In genomic region chr1:82795503-82796149, GRCh38 we compare ENCODE assay signal across 17 cellular contexts.
A peak's percentile ranks its signal among the peaks of the same experiment; 100 is the strongest.
DNase-seq lines count a peak whose midpoint lies in the region; ATAC-seq, FAIRE-seq and TF ChIP-seq lines count a peak whose summit lies in the region.
"Had no signal": no experiment of that assay in that cellular context is flagged by ENCODE, and none has a peak within 500 bp of the region (broad histone marks: within the 10 kb centered on the region; RNA-seq: fewer than 3 reads in every experiment).

No MANE protein-coding gene starts in this region.

- H3K4me1 ChIP-seq in SK-N-SH (ENCODE audit: control insufficient read depth in 1 of 2, insufficient read depth in 2 of 2, low read depth in 1 of 2, low read length in 1 of 2) (no peaks in the 10 kb centered on the region), astrocyte (ENCODE audit: insufficient read depth, low read length) (no peaks in the 10 kb centered on the region), hepatocyte (ENCODE audit: insufficient read depth) (no peaks in the 10 kb centered on the region)
- H3K4me1 ChIP-seq: thyroid gland had no signal

- peaks cover 4% of the 10 kb centered on the region for H3K4me1 Mint-ChIP-seq in astrocyte (ENCODE audit: low read depth, unreplicated experiment)
- H3K4me1 Mint-ChIP-seq: central memory CD8-positive, alpha-beta T cell had no signal

- H3K36me3 ChIP-seq in SK-N-SH (replicated peaks in 1 of 2; ENCODE audit: control insufficient read depth in 1 of 2, insufficient read depth in 2 of 2, low read length in 1 of 2) (no peaks in the 10 kb centered on the region), astrocyte (ENCODE audit: insufficient read depth, low read length) (no peaks in the 10 kb centered on the region), hepatocyte (replicated peaks; ENCODE audit: insufficient read depth, low read depth) (no peaks in the 10 kb centered on the region)
- H3K36me3 ChIP-seq: thyroid gland had no signal

- no peaks in the 10 kb centered on the region for H3K27me3 Mint-ChIP-seq in astrocyte (ENCODE audit: low read depth, unreplicated experiment)
- H3K27me3 Mint-ChIP-seq: central memory CD8-positive, alpha-beta T cell had no signal

- no peaks in the 10 kb centered on the region for H3K36me3 Mint-ChIP-seq in astrocyte (ENCODE audit: low read depth, unreplicated experiment)

- H3K27me3 ChIP-seq in SK-N-SH (ENCODE audit: insufficient read depth), result no peaks in the 10 kb centered on the region
- H3K27me3 ChIP-seq in astrocyte (ENCODE audit: insufficient read depth, low read length), result no peaks in the 10 kb centered on the region
- H3K27me3 ChIP-seq in hepatocyte, result no peaks in the 10 kb centered on the region
- H3K27me3 ChIP-seq: thyroid gland had no signal

- H3K9me2 ChIP-seq in SK-N-SH, result no peaks in the 10 kb centered on the region
- H3K9me2 ChIP-seq in hepatocyte (replicated peaks; ENCODE audit: insufficient read depth), result no peaks in the 10 kb centered on the region

- peaks cover 6% of the 10 kb centered on the region for H3K9me3 Mint-ChIP-seq in astrocyte (ENCODE audit: unreplicated experiment)
- H3K9me3 Mint-ChIP-seq: T-helper 2 cell treated with Interferon-gamma antibody and Interleukin-4, amounts not matched to agents 5 μg/mL and 100 μg/mL, for 36 hours had no signal

- intact Hi-C loops in posterior cingulate gyrus (cut with DNase I), result no loop called here

- no peak overlapping the region for H3K4me3 Mint-ChIP-seq in astrocyte (ENCODE audit: unreplicated experiment)
- H3K4me3 Mint-ChIP-seq: activated CD8-positive, alpha-beta T cell treated with anti-CD3 and anti-CD28 coated beads, Interleukin-2, amount 10 ng/mL, durations not matched to agents 7 days and 5 days; central memory CD8-positive, alpha-beta T cell; T-helper 2 cell treated with Interferon-gamma antibody and Interleukin-4, amounts not matched to agents 5 μg/mL and 100 μg/mL, for 36 hours had no signal

- TF ChIP-seq EP300 in SK-N-SH (IDR thresholded peaks at IDR 0.05; ENCODE audit: borderline replicate concordance in 1 of 2, low read depth in 1 of 2, low read length in 1 of 2), result no peak

- no peak for ATAC-seq in SK-N-SH treated with all-trans-retinoic acid at 6 μM for 48 hours
- peak; percentile 50 for ATAC-seq in HG03442 (IDR thresholded peaks at IDR 0.05; ENCODE audit: unreplicated experiment)
- no peak for ATAC-seq in HG02852 (IDR thresholded peaks at IDR 0.05; ENCODE audit: unreplicated experiment)
- ATAC-seq: activated CD8-positive, alpha-beta T cell treated with anti-CD3 and anti-CD28 coated beads, Interleukin-2, amount 10 ng/mL, durations not matched to agents 7 days and 5 days had no signal

- H3K9ac ChIP-seq in SK-N-SH (no peak overlapping the region), astrocyte (ENCODE audit: low read length) (no peak overlapping the region)

- TF ChIP-seq RAD21 in SK-N-SH (IDR thresholded peaks at IDR 0.05; ENCODE audit: low read length), result no peak

- H3K9me3 ChIP-seq in SK-N-SH (no peaks in the 10 kb centered on the region), astrocyte (ENCODE audit: insufficient read depth, low read depth, low read length) (no peaks in the 10 kb centered on the region), hepatocyte (ENCODE audit: low read depth) (no peaks in the 10 kb centered on the region)

- no peaks in the 10 kb centered on the region for H3F3A ChIP-seq in SK-N-SH (replicated peaks; ENCODE audit: insufficient read depth)

- TF ChIP-seq CTCF in SK-N-SH (IDR thresholded peaks at IDR 0.05), result peak; percentile 31
- TF ChIP-seq CTCF in astrocyte (IDR thresholded peaks at IDR 0.05; ENCODE audit: insufficient read depth, low read depth, low read length), result no peak
- TF ChIP-seq CTCF in hepatocyte (IDR thresholded peaks at IDR 0.05; ENCODE audit: poor library complexity), result no peak

- H3K79me2 ChIP-seq in SK-N-SH (ENCODE audit: insufficient read depth) (no peaks in the 10 kb centered on the region), astrocyte (ENCODE audit: insufficient read depth, low read length) (no peaks in the 10 kb centered on the region), hepatocyte (no peaks in the 10 kb centered on the region)

- CTCF ChIA-PET in SK-N-SH (lab: Yijun Ruan, JAX), result interaction anchor here (1.2 to 1.9 kb wide), 2 partner anchors 20 to 29 kb away, joined by 3 to 6 read pairs; no protein-coding TSS in a partner anchor

- no peak for FAIRE-seq in astrocyte (lab: Jason Lieb, UNC)
- FAIRE-seq: A204.1, RCC 7860 had no signal

- H4K20me1 ChIP-seq in SK-N-SH (ENCODE audit: insufficient read depth), result no peaks in the 10 kb centered on the region
- no peaks in the 10 kb centered on the region for H4K20me1 ChIP-seq in astrocyte (ENCODE audit: insufficient read depth, low read length)
- no peaks in the 10 kb centered on the region for H4K20me1 ChIP-seq in hepatocyte (ENCODE audit: insufficient read depth, poor library complexity, severe bottlenecking)

- H2AFZ ChIP-seq in SK-N-SH (ENCODE audit: low read depth) (no peak overlapping the region), astrocyte (ENCODE audit: low read depth, low read length) (no peak overlapping the region), hepatocyte (no peak overlapping the region)

- H3K4me3 ChIP-seq in SK-N-SH (ENCODE audit: low read depth in 2 of 2, low read length in 1 of 2) (no peak overlapping the region), astrocyte (ENCODE audit: insufficient read depth, low read depth, low read length) (no peak overlapping the region), hepatocyte (no peak overlapping the region)
- H3K4me3 ChIP-seq: thyroid gland had no signal

- DNase-seq in SK-N-SH (no peak), astrocyte (ENCODE audit: low read depth) (no peak), posterior cingulate gyrus (no peak), hepatocyte (ENCODE audit: low spot score) (no peak), amygdala (lab: John Stamatoyannopoulos, UW) (no peak)
- DNase-seq: activated CD8-positive, alpha-beta T cell treated with anti-CD3 and anti-CD28 coated beads, Interleukin-2, amount 10 ng/mL, durations not matched to agents 7 days and 5 days; activated naive CD4-positive, alpha-beta T cell treated with anti-CD3 and anti-CD28 coated beads, Interleukin-2, amount 50 U/mL, for 16 hours; Calu3; thyroid gland had no signal

- 73% methylated on average over 3 of the region's 3 CpGs for WGBS in SK-N-SH (ENCODE audit: low lambda C conversion rate)
- WGBS in hepatocyte (ENCODE audit: low lambda C conversion rate, missing lambda C conversion rate), result 91% methylated on average over 3 of the region's 3 CpGs

- H3K27ac ChIP-seq in SK-N-SH (ENCODE audit: low read depth in 2 of 2, low read length in 1 of 2) (no peak overlapping the region), astrocyte (ENCODE audit: low read depth, low read length) (no peak overlapping the region), hepatocyte (no peak overlapping the region)
- H3K27ac ChIP-seq: epithelial cell of prostate, thyroid gland had no signal

- H3K27ac Mint-ChIP-seq in astrocyte (ENCODE audit: unreplicated experiment), result peak overlapping the region; percentile 66
- H3K27ac Mint-ChIP-seq: activated CD8-positive, alpha-beta T cell treated with anti-CD3 and anti-CD28 coated beads, Interleukin-2, amount 10 ng/mL, durations not matched to agents 7 days and 5 days; T-helper 2 cell treated with Interferon-gamma antibody and Interleukin-4, amounts not matched to agents 5 μg/mL and 100 μg/mL, for 36 hours had no signal

- no peak overlapping the region for H3K4me2 ChIP-seq in SK-N-SH
- H3K4me2 ChIP-seq in astrocyte (ENCODE audit: low read length), result no peak overlapping the region
- no peak overlapping the region for H3K4me2 ChIP-seq in hepatocyte

- POLR2A ChIA-PET in SK-N-SH (lab: Yijun Ruan, JAX), result no interaction called here

TF ChIP-seq in SK-N-SH, 30 proteins besides CTCF, POLR2A, EP300 and RAD21 (continues in another document):
- TF ChIP-seq USF1 (IDR thresholded peaks at IDR 0.05; ENCODE audit: borderline replicate concordance, low read depth) (no peak), CHD2 (IDR thresholded peaks at IDR 0.05; ENCODE audit: low read length, partially characterized antibody) (no peak), SMC3 (IDR thresholded peaks at IDR 0.05; ENCODE audit: low read depth, low read length) (no peak)
- TF ChIP-seq, protein P1, sequence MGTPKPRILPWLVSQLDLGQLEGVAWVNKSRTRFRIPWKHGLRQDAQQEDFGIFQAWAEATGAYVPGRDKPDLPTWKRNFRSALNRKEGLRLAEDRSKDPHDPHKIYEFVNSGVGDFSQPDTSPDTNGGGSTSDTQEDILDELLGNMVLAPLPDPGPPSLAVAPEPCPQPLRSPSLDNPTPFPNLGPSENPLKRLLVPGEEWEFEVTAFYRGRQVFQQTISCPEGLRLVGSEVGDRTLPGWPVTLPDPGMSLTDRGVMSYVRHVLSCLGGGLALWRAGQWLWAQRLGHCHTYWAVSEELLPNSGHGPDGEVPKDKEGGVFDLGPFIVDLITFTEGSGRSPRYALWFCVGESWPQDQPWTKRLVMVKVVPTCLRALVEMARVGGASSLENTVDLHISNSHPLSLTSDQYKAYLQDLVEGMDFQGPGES (IDR thresholded peaks at IDR 0.05; ENCODE audit: low read depth, low read length), result no peak

TF ChIP-seq in SK-N-SH treated with all-trans-retinoic acid at 6 μM for 48 hours, 23 proteins besides CTCF, POLR2A, EP300 and RAD21 (continues in another document):
- TF ChIP-seq ZNF70 (CRISPR knock-in tag; IDR thresholded peaks at IDR 0.05) (no peak), CSDC2 (CRISPR knock-in tag; IDR thresholded peaks at IDR 0.05) (no peak), ZNF565 (CRISPR knock-in tag; conservative IDR thresholded peaks at IDR 0.05; ENCODE audit: low read depth) (no peak), PPARA (CRISPR knock-in tag; IDR thresholded peaks at IDR 0.05; ENCODE audit: borderline replicate concordance) (no peak), ZFP3 (CRISPR knock-in tag; IDR thresholded peaks at IDR 0.05) (no peak), GLIS3 (CRISPR knock-in tag; IDR thresholded peaks at IDR 0.05) (no peak)
- TF ChIP-seq, protein P2, sequence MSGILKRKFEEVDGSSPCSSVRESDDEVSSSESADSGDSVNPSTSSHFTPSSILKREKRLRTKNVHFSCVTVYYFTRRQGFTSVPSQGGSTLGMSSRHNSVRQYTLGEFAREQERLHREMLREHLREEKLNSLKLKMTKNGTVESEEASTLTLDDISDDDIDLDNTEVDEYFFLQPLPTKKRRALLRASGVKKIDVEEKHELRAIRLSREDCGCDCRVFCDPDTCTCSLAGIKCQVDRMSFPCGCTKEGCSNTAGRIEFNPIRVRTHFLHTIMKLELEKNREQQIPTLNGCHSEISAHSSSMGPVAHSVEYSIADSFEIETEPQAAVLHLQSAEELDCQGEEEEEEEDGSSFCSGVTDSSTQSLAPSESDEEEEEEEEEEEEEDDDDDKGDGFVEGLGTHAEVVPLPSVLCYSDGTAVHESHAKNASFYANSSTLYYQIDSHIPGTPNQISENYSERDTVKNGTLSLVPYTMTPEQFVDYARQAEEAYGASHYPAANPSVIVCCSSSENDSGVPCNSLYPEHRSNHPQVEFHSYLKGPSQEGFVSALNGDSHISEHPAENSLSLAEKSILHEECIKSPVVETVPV (CRISPR knock-in tag; IDR thresholded peaks at IDR 0.05), result no peak
